In the genomic region with DNA sequence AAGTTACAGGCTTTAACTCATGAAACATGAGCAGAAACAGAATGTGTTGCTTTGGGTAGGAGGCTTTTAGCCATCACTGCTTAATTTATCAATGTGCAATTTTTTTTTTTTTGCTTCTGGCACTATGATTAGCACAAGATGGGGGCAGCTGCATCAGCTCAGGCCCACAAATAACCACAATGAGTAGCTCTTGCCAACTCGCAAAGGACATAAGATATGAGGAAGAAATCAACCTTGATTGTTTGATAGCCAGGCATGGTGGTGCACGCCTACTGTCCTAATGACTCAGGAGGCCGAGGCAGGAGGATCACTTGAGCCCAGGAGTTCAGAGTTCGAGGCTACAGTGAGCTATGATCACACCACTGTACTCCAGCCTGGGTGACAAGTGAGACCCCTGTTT, we compare ENCODE assay signal across 13 cellular contexts. TPM values are rescaled to one million over a fixed set of nuclear protein-coding genes. Genes with fewer than 3 reads are reported as not detected.
A peak's percentile ranks its signal among the peaks of the same experiment; 100 is the strongest.
DNase-seq lines count a peak whose midpoint lies in the region; ATAC-seq and TF ChIP-seq lines count a peak whose summit lies in the region.
"Had no signal": no experiment of that assay in that cellular context is flagged by ENCODE, and none has a peak within 500 bp of the region (broad histone marks: within the 10 kb centered on the region; RNA-seq: fewer than 3 reads in every experiment).

No MANE protein-coding gene starts in this region.

- TF ChIP-seq CTCF in hepatocyte (IDR thresholded peaks at IDR 0.05; ENCODE audit: poor library complexity) = no peak
- no peak for TF ChIP-seq CTCF in suprapubic skin (IDR thresholded peaks at IDR 0.05)
- no peak for TF ChIP-seq CTCF in MM.1S (IDR thresholded peaks at IDR 0.05; ENCODE audit: low read length)

- H3K36me3 Mint-ChIP-seq in T-helper 17 cell (ENCODE audit: low read depth) = peaks cover 2% of the 10 kb centered on the region
- no peaks in the 10 kb centered on the region for H3K36me3 Mint-ChIP-seq in activated naive CD4-positive, alpha-beta T cell treated with anti-CD3 and anti-CD28 coated beads, Interleukin-2, amount 50 U/mL, for 72 hours

- H3K27me3 Mint-ChIP-seq in T-helper 17 cell = no peaks in the 10 kb centered on the region
- H3K27me3 Mint-ChIP-seq: activated naive CD8-positive, alpha-beta T cell had no signal

- DNase-seq in HUDEP-2 (lab: John Stamatoyannopoulos, UW; ENCODE audit: unreplicated experiment in 76 of 76) = peak in 40 of 76 experiments; percentile 9 to 72 (median 30)
- DNase-seq in T-helper 17 cell = no peak
- no peak for DNase-seq in hepatocyte (ENCODE audit: low spot score)
- DNase-seq in NCI-H2227 (lab: John Stamatoyannopoulos, UW; ENCODE audit: unreplicated experiment) = no peak
- no peak for DNase-seq in suprapubic skin (ENCODE audit: low spot score in 2 of 2)
- no peak for DNase-seq in activated naive CD4-positive, alpha-beta T cell treated with anti-CD3 and anti-CD28 coated beads, Interleukin-2, amount 50 U/mL, for 72 hours (ENCODE audit: low spot score in 2 of 2)
- no peak for DNase-seq in MM.1S
- DNase-seq: GOT3, NCI-H2081 treated with DMSO at 0.1 percent for 48 hours had no signal

- H3K4me1 Mint-ChIP-seq in T-helper 17 cell = peaks cover 39% of the 10 kb centered on the region

- H3K4me3 ChIP-seq in hepatocyte (no peak overlapping the region), skin epidermis (no peak overlapping the region), suprapubic skin (no peak overlapping the region), MM.1S (ENCODE audit: low read length) (no peak overlapping the region)

- no peak for ATAC-seq in T-helper 17 cell
- ATAC-seq in activated naive CD4-positive, alpha-beta T cell treated with anti-CD3 and anti-CD28 coated beads, Interleukin-2, amount 50 U/mL, for 72 hours = no peak

- TF ChIP-seq EP300 in suprapubic skin (IDR thresholded peaks at IDR 0.05) = no peak

- H3K9me3 ChIP-seq in T-helper 17 cell (ENCODE audit: control insufficient read depth, low read length, poor library complexity, severe bottlenecking) (no peaks in the 10 kb centered on the region), hepatocyte (ENCODE audit: low read depth) (no peaks in the 10 kb centered on the region), suprapubic skin (no peaks in the 10 kb centered on the region), MM.1S (replicated peaks; ENCODE audit: insufficient read depth, low read length) (no peaks in the 10 kb centered on the region)
- H3K9me3 ChIP-seq: neutrophil had no signal

- H3K27ac ChIP-seq in hepatocyte (peak overlapping the region; percentile 57), skin epidermis (peak overlapping the region in 16 of 21 experiments; percentile 12 to 83 (median 38)), suprapubic skin (no peak overlapping the region), MM.1S (ENCODE audit: low read length) (no peak overlapping the region)
- H3K27ac ChIP-seq: epithelial cell of prostate had no signal

- H3K36me3 ChIP-seq in hepatocyte (replicated peaks; ENCODE audit: insufficient read depth, low read depth) (no peaks in the 10 kb centered on the region), suprapubic skin (no peaks in the 10 kb centered on the region), MM.1S (replicated peaks; ENCODE audit: insufficient read depth, low read length) (no peaks in the 10 kb centered on the region)
- H3K36me3 ChIP-seq: neutrophil had no signal

- no peak overlapping the region for H2AFZ ChIP-seq in hepatocyte
- no peak overlapping the region for H2AFZ ChIP-seq in MM.1S (ENCODE audit: low read length)

- H3K9me3 Mint-ChIP-seq in activated naive CD4-positive, alpha-beta T cell treated with anti-CD3 and anti-CD28 coated beads, Interleukin-2, amount 50 U/mL, for 72 hours = no peaks in the 10 kb centered on the region

- no peaks in the 10 kb centered on the region for H4K20me1 ChIP-seq in hepatocyte (ENCODE audit: insufficient read depth, poor library complexity, severe bottlenecking)
- no peaks in the 10 kb centered on the region for H4K20me1 ChIP-seq in MM.1S (ENCODE audit: insufficient read depth, low read length)

- TF ChIP-seq POLR2A in suprapubic skin (IDR thresholded peaks at IDR 0.05) = no peak

- no peak overlapping the region for H3K4me3 Mint-ChIP-seq in T-helper 17 cell
- H3K4me3 Mint-ChIP-seq: activated naive CD8-positive, alpha-beta T cell had no signal

- 79% methylated on average over 4 of the region's 4 CpGs for WGBS in hepatocyte (ENCODE audit: low lambda C conversion rate, missing lambda C conversion rate)
- 87% methylated on average over 4 of the region's 4 CpGs for WGBS in suprapubic skin

- no peaks in the 10 kb centered on the region for H3K27me3 ChIP-seq in hepatocyte
- no peaks in the 10 kb centered on the region for H3K27me3 ChIP-seq in suprapubic skin
- H3K27me3 ChIP-seq in MM.1S (replicated peaks; ENCODE audit: insufficient read depth, low read length) = no peaks in the 10 kb centered on the region
- H3K27me3 ChIP-seq: neutrophil had no signal

- H3K9ac ChIP-seq in MM.1S (ENCODE audit: low read length) = no peak overlapping the region

- H3K4me2 ChIP-seq in hepatocyte (no peak overlapping the region), MM.1S (ENCODE audit: low read depth, low read length) (no peak overlapping the region)

- peak overlapping the region; percentile 57 for H3K27ac Mint-ChIP-seq in T-helper 17 cell
- no peak overlapping the region for H3K27ac Mint-ChIP-seq in activated naive CD4-positive, alpha-beta T cell treated with anti-CD3 and anti-CD28 coated beads, Interleukin-2, amount 50 U/mL, for 72 hours
- H3K27ac Mint-ChIP-seq: activated naive CD8-positive, alpha-beta T cell had no signal

- peaks cover 4% of the 10 kb centered on the region for H3K79me2 ChIP-seq in hepatocyte
- H3K79me2 ChIP-seq in MM.1S (ENCODE audit: low read length) = no peaks in the 10 kb centered on the region

- no peaks in the 10 kb centered on the region for H3K9me2 ChIP-seq in hepatocyte (replicated peaks; ENCODE audit: insufficient read depth)
- no peaks in the 10 kb centered on the region for H3K9me2 ChIP-seq in MM.1S (replicated peaks; ENCODE audit: insufficient read depth, low read length)

- H3K4me1 ChIP-seq in hepatocyte (ENCODE audit: insufficient read depth) = peaks cover 29% of the 10 kb centered on the region
- H3K4me1 ChIP-seq in suprapubic skin = peaks cover 60% of the 10 kb centered on the region
- no peaks in the 10 kb centered on the region for H3K4me1 ChIP-seq in MM.1S (ENCODE audit: low read length)

- no peaks in the 10 kb centered on the region for H3F3A ChIP-seq in MM.1S (ENCODE audit: insufficient read depth, low read length)

RNA-seq across cellular contexts. Expression of a gene that starts 12.3 kb away (rescaled TPM):
- 10 to 100 TPM; 15.7 to 18.9 TPM for total RNA-seq in T-helper 17 cell
- 6.1 and 6.9 TPM in 2 replicates for total RNA-seq in hepatocyte
- polyA plus RNA-seq in hepatocyte = 3.0 and 7.5 TPM in 2 replicates
- total RNA-seq in suprapubic skin = 10 to 100 TPM in 2 of 4 donors, 1 to 10 TPM in 2; 9.2 to 22.8 (median 13.4) TPM
- total RNA-seq in activated naive CD4-positive, alpha-beta T cell treated with anti-CD3 and anti-CD28 coated beads, Interleukin-2, amount 50 U/mL, for 72 hours = 10 to 100 TPM in 1 of 2 donors, 1 to 10 TPM in 1; 8.2 to 17.2 TPM

RNA-seq across cellular contexts. Expression of a gene that starts 38.4 kb away (rescaled TPM):
- 1 to 10 TPM; 8.4 to 9.6 TPM for total RNA-seq in T-helper 17 cell
- 43.4 and 47.2 TPM in 2 replicates for total RNA-seq in hepatocyte
- 46.9 and 55.7 TPM in 2 replicates for polyA plus RNA-seq in hepatocyte
- total RNA-seq in suprapubic skin = 10 to 100 TPM; 13.7 to 76.1 (median 54.1) TPM
- 10 to 100 TPM; 69.3 to 72.9 TPM for total RNA-seq in activated naive CD4-positive, alpha-beta T cell treated with anti-CD3 and anti-CD28 coated beads, Interleukin-2, amount 50 U/mL, for 72 hours

Comparison
In these comparisons a context has a peak if more than half of its experiments do, and no peak if none do; other contexts are left out.
1. DNase-seq: peak in HUDEP-2 (40 of 76); none in T-helper 17 cell (0 of 3), hepatocyte (single experiment), NCI-H2227 (single experiment), suprapubic skin (0 of 2), activated naive CD4-positive, alpha-beta T cell treated with anti-CD3 and anti-CD28 coated beads, Interleukin-2, amount 50 U/mL, for 72 hours (0 of 2) and MM.1S (single experiment).
2. H3K27ac ChIP-seq: peak in hepatocyte (single experiment) and skin epidermis (16 of 21); none in suprapubic skin (single experiment) and MM.1S (single experiment).